In genomic region chr6:157571269-157571668, GRCh38 we compare ENCODE assay signal across 16 cellular contexts.
DNase-seq lines count a peak whose midpoint lies in the region; ATAC-seq and TF ChIP-seq lines count a peak whose summit lies in the region.
"Had no signal": no experiment of that assay in that cellular context is flagged by ENCODE, and none has a peak within 500 bp of the region (broad histone marks: within the 10 kb centered on the region; RNA-seq: fewer than 3 reads in every experiment).

No MANE protein-coding gene starts in this region.

- H3K27me3 ChIP-seq in OCI-LY3 (ENCODE audit: low read depth, low read length): no peaks in the 10 kb centered on the region
- no peaks in the 10 kb centered on the region for H3K27me3 ChIP-seq in CD8-positive, alpha-beta memory T cell (ENCODE audit: insufficient read depth, low read length, poor library complexity, severe bottlenecking)
- H3K27me3 ChIP-seq: gastrocnemius medialis, tibial nerve had no signal

- H3K27ac ChIP-seq in OCI-LY3 (ENCODE audit: low read length): no peak overlapping the region
- H3K27ac ChIP-seq in CD8-positive, alpha-beta memory T cell (ENCODE audit: low read depth, low read length): no peak overlapping the region
- H3K27ac ChIP-seq: gastrocnemius medialis, tibial nerve had no signal

- CTCF ChIA-PET in CD8-positive, alpha-beta memory T cell (lab: Charles Lee): interaction anchor here (0.7 to 1.7 kb wide), 2 partner anchors 28 to 44 kb away, joined by 3 read pairs; no protein-coding TSS in a partner anchor

- TF ChIP-seq CTCF in OCI-LY3 (IDR thresholded peaks at IDR 0.05; ENCODE audit: low read depth, low read length): no peak

- H3K36me3 Mint-ChIP-seq in naive thymus-derived CD8-positive, alpha-beta T cell: no peaks in the 10 kb centered on the region
- H3K36me3 Mint-ChIP-seq in CD8-positive, alpha-beta memory T cell: no peaks in the 10 kb centered on the region

- ATAC-seq in GM18511 (IDR thresholded peaks at IDR 0.05; ENCODE audit: unreplicated experiment): peak; percentile 63
- ATAC-seq in GM21447 (IDR thresholded peaks at IDR 0.05; ENCODE audit: unreplicated experiment): peak; percentile 71
- peak; percentile 60 for ATAC-seq in HG03108 (IDR thresholded peaks at IDR 0.05; ENCODE audit: unreplicated experiment)
- no peak for ATAC-seq in naive thymus-derived CD8-positive, alpha-beta T cell
- ATAC-seq: left ventricle myocardium superior had no signal

- DNase-seq in naive thymus-derived CD8-positive, alpha-beta T cell: no peak
- DNase-seq in HK-2 (ENCODE audit: unreplicated experiment): no peak
- DNase-seq in CD8-positive, alpha-beta memory T cell: no peak
- DNase-seq in NCI-H187 (lab: John Stamatoyannopoulos, UW): no peak
- DNase-seq: activated CD4-positive, alpha-beta T cell treated with anti-CD3 and anti-CD28 coated beads for 4 hours; activated naive CD4-positive, alpha-beta T cell treated with anti-CD3 and anti-CD28 coated beads, Interleukin-2, amount 10 ng/mL, durations not matched to agents 7 days and 5 days; COR-L47; gastrocnemius medialis; left ventricle myocardium superior; SHP77 had no signal

- H3K27ac Mint-ChIP-seq in naive thymus-derived CD8-positive, alpha-beta T cell: peak overlapping the region in 1 of 10 donors; percentile 7
- H3K27ac Mint-ChIP-seq in CD8-positive, alpha-beta memory T cell: peak overlapping the region in 1 of 8 donors; percentile 17
- H3K27ac Mint-ChIP-seq: activated naive CD4-positive, alpha-beta T cell treated with anti-CD3 and anti-CD28 coated beads, Interleukin-2, amount 10 ng/mL, durations not matched to agents 7 days and 5 days; dendritic cell treated with granulocyte-macrophage colony-stimulating factor and Interleukin-4, amounts not matched to agents 40 ng/mL and 50 ng/mL, for 4 days had no signal

- no peaks in the 10 kb centered on the region for H3K9me3 Mint-ChIP-seq in naive thymus-derived CD8-positive, alpha-beta T cell
- no peaks in the 10 kb centered on the region for H3K9me3 Mint-ChIP-seq in CD8-positive, alpha-beta memory T cell
- H3K9me3 Mint-ChIP-seq: activated naive CD4-positive, alpha-beta T cell treated with anti-CD3 and anti-CD28 coated beads, Interleukin-2, amount 10 ng/mL, durations not matched to agents 7 days and 5 days; dendritic cell treated with granulocyte-macrophage colony-stimulating factor and Interleukin-4, amounts not matched to agents 40 ng/mL and 50 ng/mL, for 4 days had no signal

- no peaks in the 10 kb centered on the region for H3K27me3 Mint-ChIP-seq in naive thymus-derived CD8-positive, alpha-beta T cell
- peaks cover 0 to 1% of the 10 kb centered on the region in 2 donors for H3K27me3 Mint-ChIP-seq in CD8-positive, alpha-beta memory T cell
- H3K27me3 Mint-ChIP-seq: dendritic cell treated with granulocyte-macrophage colony-stimulating factor and Interleukin-4, amounts not matched to agents 40 ng/mL and 50 ng/mL, for 4 days had no signal

- H3K9ac ChIP-seq in OCI-LY3 (ENCODE audit: low read length): no peak overlapping the region

- peaks cover 6% of the 10 kb centered on the region for H3K36me3 ChIP-seq in OCI-LY3 (replicated peaks; ENCODE audit: low read depth, low read length)
- no peaks in the 10 kb centered on the region for H3K36me3 ChIP-seq in CD8-positive, alpha-beta memory T cell (ENCODE audit: insufficient read depth, low read length)
- H3K36me3 ChIP-seq: gastrocnemius medialis, tibial nerve had no signal

- peak overlapping the region; percentile 64 for H3K4me2 ChIP-seq in OCI-LY3 (ENCODE audit: low read length)

- H3K79me2 ChIP-seq in OCI-LY3 (ENCODE audit: low read length): no peaks in the 10 kb centered on the region

- POLR2A ChIA-PET in naive thymus-derived CD8-positive, alpha-beta T cell (lab: Charles Lee): no interaction called here
- POLR2A ChIA-PET in CD8-positive, alpha-beta memory T cell (lab: Charles Lee): no interaction called here

- no peaks in the 10 kb centered on the region for H4K20me1 ChIP-seq in OCI-LY3 (ENCODE audit: insufficient read depth, low read length)

- peak overlapping the region; percentile 23; the same call in 1 of the 2 replicates for H3K4me3 ChIP-seq in OCI-LY3 (ENCODE audit: low read length)
- H3K4me3 ChIP-seq in CD8-positive, alpha-beta memory T cell (ENCODE audit: low read length): no peak overlapping the region
- H3K4me3 ChIP-seq: gastrocnemius medialis, tibial nerve had no signal

- no peak overlapping the region for H3K4me3 Mint-ChIP-seq in naive thymus-derived CD8-positive, alpha-beta T cell
- H3K4me3 Mint-ChIP-seq in CD8-positive, alpha-beta memory T cell: no peak overlapping the region
- H3K4me3 Mint-ChIP-seq: activated naive CD4-positive, alpha-beta T cell treated with anti-CD3 and anti-CD28 coated beads, Interleukin-2, amount 10 ng/mL, durations not matched to agents 7 days and 5 days; dendritic cell treated with granulocyte-macrophage colony-stimulating factor and Interleukin-4, amounts not matched to agents 40 ng/mL and 50 ng/mL, for 4 days had no signal

- H3K9me3 ChIP-seq in OCI-LY3 (ENCODE audit: insufficient read depth, low read length): no peaks in the 10 kb centered on the region
- no peaks in the 10 kb centered on the region for H3K9me3 ChIP-seq in CD8-positive, alpha-beta memory T cell (ENCODE audit: low read length)
- H3K9me3 ChIP-seq: gastrocnemius medialis, tibial nerve had no signal

- peaks cover 37% of the 10 kb centered on the region for H3K4me1 ChIP-seq in OCI-LY3 (ENCODE audit: low read length)
- H3K4me1 ChIP-seq in CD8-positive, alpha-beta memory T cell (ENCODE audit: insufficient read depth, low read length): peaks cover 17% of the 10 kb centered on the region

- peaks cover 6 to 30% (median 26%) of the 10 kb centered on the region in 4 donors for H3K4me1 Mint-ChIP-seq in naive thymus-derived CD8-positive, alpha-beta T cell
- peaks cover 21 to 36% (median 33%) of the 10 kb centered on the region in 3 donors for H3K4me1 Mint-ChIP-seq in CD8-positive, alpha-beta memory T cell

- H2AFZ ChIP-seq in OCI-LY3 (ENCODE audit: low read depth, low read length): no peak overlapping the region

Comparison
In these comparisons a context has a peak if more than half of its experiments do, and no peak if none do; other contexts are left out.
1. ATAC-seq: peak in GM18511 (single experiment), GM21447 (single experiment) and HG03108 (single experiment); none in naive thymus-derived CD8-positive, alpha-beta T cell (0 of 2).